In genomic region chr14:49134940-49135339, GRCh38 we compare ENCODE assay signal across 1 cellular context.
TF ChIP-seq lines count a peak whose summit lies in the region.

No MANE protein-coding gene starts in this region.

TF ChIP-seq in H1, 55 proteins besides CTCF, POLR2A, EP300 and RAD21:
- no peak for TF ChIP-seq EGR1 (IDR thresholded peaks at IDR 0.05; ENCODE audit: borderline replicate concordance, low read depth, low read length)
- no peak for TF ChIP-seq GTF2F1 (IDR thresholded peaks at IDR 0.05; ENCODE audit: borderline replicate concordance, low read depth, low read length)
- no peak for TF ChIP-seq SP1 (IDR thresholded peaks at IDR 0.05; ENCODE audit: low read depth, low read length)
- no peak for TF ChIP-seq BACH1 (IDR thresholded peaks at IDR 0.05; ENCODE audit: low read length)
- no peak for TF ChIP-seq JUN (IDR thresholded peaks at IDR 0.05; ENCODE audit: low read depth, low read length)
- TF ChIP-seq JUND (IDR thresholded peaks at IDR 0.05; ENCODE audit: low read length): no peak
- no peak for TF ChIP-seq TEAD4 (IDR thresholded peaks at IDR 0.05; ENCODE audit: low read depth, low read length)
- no peak for TF ChIP-seq SIRT6 (IDR thresholded peaks at IDR 0.05; ENCODE audit: low read length)
- TF ChIP-seq PHF8 (conservative IDR thresholded peaks at IDR 0.05; ENCODE audit: low read depth, low read length): no peak
- TF ChIP-seq TBP (IDR thresholded peaks at IDR 0.05; ENCODE audit: low read depth, low read length): no peak
- no peak for TF ChIP-seq SP2 (IDR thresholded peaks at IDR 0.05; ENCODE audit: low read length)
- TF ChIP-seq NRF1 (IDR thresholded peaks at IDR 0.05; ENCODE audit: low read depth, low read length): no peak
- TF ChIP-seq YY1 (IDR thresholded peaks at IDR 0.05; ENCODE audit: low read depth, low read length): no peak
- TF ChIP-seq SUZ12 (IDR thresholded peaks at IDR 0.05; ENCODE audit: low read length): no peak
- TF ChIP-seq POU5F1 (IDR thresholded peaks at IDR 0.05; ENCODE audit: low read depth, low read length): no peak
- TF ChIP-seq RBBP5 (IDR thresholded peaks at IDR 0.05; ENCODE audit: borderline replicate concordance, low read depth, low read length): no peak
- TF ChIP-seq ZNF274 (IDR thresholded peaks at IDR 0.05; ENCODE audit: borderline replicate concordance, extremely low read depth, low read length): no peak
- TF ChIP-seq CBX5 (IDR thresholded peaks at IDR 0.05; ENCODE audit: low read depth, low read length): no peak
